16 cellular contexts compared by ENCODE assay signal in genomic region chr22:35728639-35729308, GRCh38. TPM values are rescaled to one million over a fixed set of nuclear protein-coding genes. Genes with fewer than 3 reads are reported as not detected.
DNase-seq lines count a peak whose midpoint lies in the region; ATAC-seq and TF ChIP-seq lines count a peak whose summit lies in the region.
"Had no signal": no experiment of that assay in that cellular context is flagged by ENCODE, and none has a peak within 500 bp of the region (broad histone marks: within the 10 kb centered on the region; RNA-seq: fewer than 3 reads in every experiment).

No MANE protein-coding gene starts in this region.

- ATAC-seq in activated CD8-positive, alpha-beta memory T cell treated with anti-CD3 and anti-CD28 coated beads, Interleukin-2, amount 10 ng/mL, durations not matched to agents 7 days and 5 days: no peak
- ATAC-seq in GM18867 (IDR thresholded peaks at IDR 0.05; ENCODE audit: unreplicated experiment): no peak
- no peak for ATAC-seq in GM21717 (IDR thresholded peaks at IDR 0.05; ENCODE audit: unreplicated experiment)
- ATAC-seq: HCT116, WTC11 had no signal

- H2AFZ ChIP-seq in mammary epithelial cell (ENCODE audit: low read depth, low read length): no peak overlapping the region
- H2AFZ ChIP-seq: parathyroid adenoma had no signal

- H4K20me1 ChIP-seq in mammary epithelial cell (ENCODE audit: insufficient read depth, low read length): no peaks in the 10 kb centered on the region

- no peak for TF ChIP-seq EP300 in stomach (IDR thresholded peaks at IDR 0.05)

- dilution Hi-C loops in mammary epithelial cell (cut with HindIII; ENCODE audit: low sequenced_read_pairs): no loop called here

- no peak for TF ChIP-seq POLR2A in stomach (IDR thresholded peaks at IDR 0.05)

- 70% methylated on average over 7 of the region's 12 CpGs for WGBS in mammary epithelial cell (ENCODE audit: low coverage, missing lambda C conversion rate)
- 55 to 69% (median 60%) methylated on average over 12 of the region's 12 CpGs for WGBS in stomach, 5 donors

- peaks cover 14% of the 10 kb centered on the region for H3K4me1 ChIP-seq in mammary epithelial cell (ENCODE audit: insufficient read depth, low read length)
- H3K4me1 ChIP-seq in stomach: peaks cover 0 to 5% (median 0%) of the 10 kb centered on the region in 4 donors
- H3K4me1 ChIP-seq: parathyroid adenoma had no signal

- TF ChIP-seq CTCF in mammary epithelial cell (conservative IDR thresholded peaks at IDR 0.05 in 1 of 2, IDR thresholded peaks at IDR 0.05 in 1 of 2; ENCODE audit: extremely low read depth in 1 of 2, insufficient read depth in 1 of 2, low read depth in 1 of 2, low read length in 2 of 2): peak in 1 of 2 donors; percentile 25
- TF ChIP-seq CTCF in stomach (IDR thresholded peaks at IDR 0.05): no peak

- no peaks in the 10 kb centered on the region for H3K79me2 ChIP-seq in mammary epithelial cell (ENCODE audit: insufficient read depth, low read length)
- H3K79me2 ChIP-seq: parathyroid adenoma had no signal

- CTCF ChIA-PET in activated CD8-positive, alpha-beta memory T cell treated with anti-CD3 and anti-CD28 coated beads, Interleukin-2, amount 10 ng/mL, durations not matched to agents 7 days and 5 days (lab: Charles Lee): no interaction called here
- CTCF ChIA-PET in mammary epithelial cell (lab: Charles Lee; ENCODE audit: low non-redundant PET): no interaction called here

- H3K27me3 ChIP-seq in mammary epithelial cell (ENCODE audit: insufficient read depth, low read length): no peaks in the 10 kb centered on the region
- H3K27me3 ChIP-seq in stomach: no peaks in the 10 kb centered on the region

- H3K4me3 ChIP-seq in mammary epithelial cell (replicated peaks in 1 of 3; ENCODE audit: insufficient read depth in 1 of 3, low read depth in 2 of 3, low read length in 3 of 3): no peak overlapping the region
- H3K4me3 ChIP-seq in stomach: no peak overlapping the region
- H3K4me3 ChIP-seq: thoracic aorta had no signal

- H3K27ac Mint-ChIP-seq in activated CD8-positive, alpha-beta memory T cell treated with anti-CD3 and anti-CD28 coated beads, Interleukin-2, amount 10 ng/mL, durations not matched to agents 7 days and 5 days: no peak overlapping the region
- H3K27ac Mint-ChIP-seq: activated naive CD4-positive, alpha-beta T cell treated with anti-CD3 and anti-CD28 coated beads, Interleukin-2, amount 50 U/mL, for 24 hours; WTC11 had no signal

- no peaks in the 10 kb centered on the region for H3K9me3 ChIP-seq in mammary epithelial cell (replicated peaks; ENCODE audit: insufficient read depth, low read length)
- no peaks in the 10 kb centered on the region for H3K9me3 ChIP-seq in stomach
- H3K9me3 ChIP-seq: thoracic aorta had no signal

- intact Hi-C loops in mammary epithelial cell (cut with micrococcal nuclease) (no loop called here), stomach (cut with DNase I; ENCODE audit: low total_unique reads) (no loop called here)

- no peaks in the 10 kb centered on the region for H3K36me3 Mint-ChIP-seq in activated CD8-positive, alpha-beta memory T cell treated with anti-CD3 and anti-CD28 coated beads, Interleukin-2, amount 10 ng/mL, durations not matched to agents 7 days and 5 days
- H3K36me3 Mint-ChIP-seq: activated naive CD4-positive, alpha-beta T cell treated with anti-CD3 and anti-CD28 coated beads, Interleukin-2, amount 50 U/mL, for 24 hours; WTC11 had no signal

- H3K4me3 Mint-ChIP-seq in activated CD8-positive, alpha-beta memory T cell treated with anti-CD3 and anti-CD28 coated beads, Interleukin-2, amount 10 ng/mL, durations not matched to agents 7 days and 5 days: no peak overlapping the region
- H3K4me3 Mint-ChIP-seq: activated naive CD4-positive, alpha-beta T cell treated with anti-CD3 and anti-CD28 coated beads, Interleukin-2, amount 50 U/mL, for 24 hours; WTC11 had no signal

- no peaks in the 10 kb centered on the region for H3K36me3 ChIP-seq in mammary epithelial cell (ENCODE audit: insufficient read depth, low read length)
- no peaks in the 10 kb centered on the region for H3K36me3 ChIP-seq in stomach
- H3K36me3 ChIP-seq: thoracic aorta had no signal

- no peaks in the 10 kb centered on the region for H3K27me3 Mint-ChIP-seq in activated CD8-positive, alpha-beta memory T cell treated with anti-CD3 and anti-CD28 coated beads, Interleukin-2, amount 10 ng/mL, durations not matched to agents 7 days and 5 days

- H3K4me2 ChIP-seq in mammary epithelial cell (ENCODE audit: insufficient read depth, low read depth, low read length): peak overlapping the region; percentile 23

- H3K27ac ChIP-seq in mammary epithelial cell (ENCODE audit: insufficient read depth, low read depth, low read length): no peak overlapping the region
- H3K27ac ChIP-seq in stomach: no peak overlapping the region
- H3K27ac ChIP-seq: parathyroid adenoma, thoracic aorta had no signal

- DNase-seq in activated CD8-positive, alpha-beta memory T cell treated with anti-CD3 and anti-CD28 coated beads for 24 hours: peak; percentile 47
- no peak for DNase-seq in activated CD8-positive, alpha-beta memory T cell treated with anti-CD3 and anti-CD28 coated beads, Interleukin-2, amount 10 ng/mL, durations not matched to agents 7 days and 5 days
- peak; percentile 77 for DNase-seq in NCI-H345 treated with DMSO at 0.1 percent for 48 hours (lab: John Stamatoyannopoulos, UW; ENCODE audit: unreplicated experiment)
- peak; percentile 73 for DNase-seq in mammary epithelial cell
- peak; percentile 76 for DNase-seq in stomach
- DNase-seq in amygdala (lab: John Stamatoyannopoulos, UW): no peak
- DNase-seq: activated CD8-positive, alpha-beta memory T cell treated with anti-CD3 and anti-CD28 coated beads, Interleukin-2, amount 50 U/mL, for 4 hours; islet precursor cell; Kasumi-1 had no signal

- in situ Hi-C loops in mammary epithelial cell (cut with MboI; ENCODE audit: low sequenced_read_pairs in 2 of 2): loop anchor here in 1 of 2 donors (25.0 kb wide), 1 partner anchor 291 kb away; no protein-coding TSS in a partner anchor

- no peak overlapping the region for H3K9ac ChIP-seq in mammary epithelial cell (ENCODE audit: insufficient read depth, low read length)
- H3K9ac ChIP-seq: parathyroid adenoma had no signal

- H3K9me3 Mint-ChIP-seq in activated CD8-positive, alpha-beta memory T cell treated with anti-CD3 and anti-CD28 coated beads, Interleukin-2, amount 10 ng/mL, durations not matched to agents 7 days and 5 days (ENCODE audit: low read depth): no peaks in the 10 kb centered on the region
- H3K9me3 Mint-ChIP-seq: activated naive CD4-positive, alpha-beta T cell treated with anti-CD3 and anti-CD28 coated beads, Interleukin-2, amount 50 U/mL, for 24 hours; WTC11 had no signal

- no TSS peak for BruUV-seq in mammary epithelial cell (replicated peaks; lab: Mats Ljungman, UMichigan)

- H3K4me1 Mint-ChIP-seq in activated CD8-positive, alpha-beta memory T cell treated with anti-CD3 and anti-CD28 coated beads, Interleukin-2, amount 10 ng/mL, durations not matched to agents 7 days and 5 days: no peaks in the 10 kb centered on the region
- H3K4me1 Mint-ChIP-seq: activated naive CD4-positive, alpha-beta T cell treated with anti-CD3 and anti-CD28 coated beads, Interleukin-2, amount 50 U/mL, for 24 hours had no signal

RNA-seq across cellular contexts. Expression of gene APOL5, which starts 11.1 kb away (rescaled TPM):
- not detected for total RNA-seq in activated CD8-positive, alpha-beta memory T cell treated with anti-CD3 and anti-CD28 coated beads, Interleukin-2, amount 10 ng/mL, durations not matched to agents 7 days and 5 days
- total RNA-seq in mammary epithelial cell: not detected
- polyA plus RNA-seq in mammary epithelial cell: not detected
- not detected for polyA minus RNA-seq in mammary epithelial cell
- not detected for total RNA-seq in stomach
- polyA plus RNA-seq in stomach: not detected
- total RNA-seq: thoracic aorta, WTC11 had no signal

Comparison
In these comparisons a context has a peak if more than half of its experiments do, and no peak if none do; other contexts are left out.
1. DNase-seq: peak in activated CD8-positive, alpha-beta memory T cell treated with anti-CD3 and anti-CD28 coated beads for 24 hours (single experiment), NCI-H345 treated with DMSO at 0.1 percent for 48 hours (single experiment), mammary epithelial cell (single experiment) and stomach (single experiment); none in activated CD8-positive, alpha-beta memory T cell treated with anti-CD3 and anti-CD28 coated beads, Interleukin-2, amount 10 ng/mL, durations not matched to agents 7 days and 5 days (single experiment) and amygdala (0 of 56).